In the genomic region with DNA sequence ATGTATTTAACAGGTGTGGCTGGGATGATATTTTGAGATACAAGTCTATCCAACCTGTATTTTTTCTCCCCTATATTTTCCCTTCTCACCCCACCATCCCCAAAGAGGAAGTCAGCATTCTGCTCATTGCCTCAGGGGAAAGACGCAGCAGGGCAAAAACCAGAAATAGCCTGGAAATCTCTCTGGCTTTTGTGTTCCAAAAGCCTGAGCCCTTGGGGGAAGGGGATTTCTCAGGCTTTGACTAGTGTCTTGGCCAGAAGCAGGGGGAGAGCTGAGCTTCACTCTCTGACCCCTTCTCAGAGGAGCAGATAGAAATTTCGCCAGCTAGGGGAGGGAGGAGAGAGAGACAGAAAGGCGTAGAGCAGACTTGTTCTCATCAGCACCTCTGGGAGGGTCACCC, we compare ENCODE assay signal across 16 cellular contexts.
"Had no signal": no experiment of that assay in that cellular context is flagged by ENCODE, and none has a peak within 500 bp of the region (broad histone marks: within the 10 kb centered on the region; RNA-seq: fewer than 3 reads in every experiment).

No MANE protein-coding gene starts in this region.

- H3K36me3 ChIP-seq: transverse colon, uterus had no signal

- H3K9me3 Mint-ChIP-seq: natural killer cell treated with Interleukin-12 subunit alpha and Interleukin-12 subunit beta and Interleukin-15 and Interleukin-18, amount 100 ng/mL, for 72 hours had no signal

- H3K27ac Mint-ChIP-seq: activated CD4-positive, alpha-beta memory T cell treated with anti-CD3 and anti-CD28 coated beads for 36 hours; activated naive CD4-positive, alpha-beta T cell treated with anti-CD3 and anti-CD28 coated beads, Interleukin-2, amount 10 ng/mL, durations not matched to agents 7 days and 5 days; natural killer cell treated with Interleukin-12 subunit alpha and Interleukin-12 subunit beta and Interleukin-15 and Interleukin-18, amount 100 ng/mL, for 72 hours; stimulated activated naive B cell treated with anti-CD40 and anti-IgM and Interleukin-4, amounts not matched to agents 10 μg/mL and 1 μg/mL and 100 μg/mL, for 72 hours; T-helper 1 cell treated with Interleukin-12 subunit alpha and Interleukin-12 subunit beta and Interleukin-4 antibody, amounts not matched to agents 30 μg/mL and 1 μg/mL, for 36 hours had no signal

- H3K4me3 Mint-ChIP-seq: activated CD4-positive, alpha-beta memory T cell treated with anti-CD3 and anti-CD28 coated beads for 36 hours; activated naive CD4-positive, alpha-beta T cell treated with anti-CD3 and anti-CD28 coated beads, Interleukin-2, amount 10 ng/mL, durations not matched to agents 7 days and 5 days; natural killer cell treated with Interleukin-12 subunit alpha and Interleukin-12 subunit beta and Interleukin-15 and Interleukin-18, amount 100 ng/mL, for 72 hours; stimulated activated naive B cell treated with anti-CD40 and anti-IgM and Interleukin-4, amounts not matched to agents 10 μg/mL and 1 μg/mL and 100 μg/mL, for 72 hours; T-helper 1 cell treated with Interleukin-12 subunit alpha and Interleukin-12 subunit beta and Interleukin-4 antibody, amounts not matched to agents 30 μg/mL and 1 μg/mL, for 36 hours had no signal

- H3K27ac ChIP-seq: transverse colon, uterus had no signal

- ATAC-seq: natural killer cell treated with Interleukin-12 subunit alpha and Interleukin-12 subunit beta and Interleukin-15 and Interleukin-18, amount 100 ng/mL, for 72 hours; stimulated activated naive B cell treated with anti-CD40 and anti-IgM and Interleukin-4, amounts not matched to agents 10 μg/mL and 1 μg/mL and 100 μg/mL, for 72 hours had no signal

- H3K4me1 Mint-ChIP-seq: activated naive CD4-positive, alpha-beta T cell treated with anti-CD3 and anti-CD28 coated beads, Interleukin-2, amount 10 ng/mL, durations not matched to agents 7 days and 5 days; stimulated activated naive B cell treated with anti-CD40 and anti-IgM and Interleukin-4, amounts not matched to agents 10 μg/mL and 1 μg/mL and 100 μg/mL, for 72 hours had no signal

- H3K27me3 ChIP-seq: uterus had no signal

- H3K4me1 ChIP-seq: transverse colon, uterus had no signal

- H3K36me3 Mint-ChIP-seq: activated CD4-positive, alpha-beta memory T cell treated with anti-CD3 and anti-CD28 coated beads for 36 hours; activated naive CD4-positive, alpha-beta T cell treated with anti-CD3 and anti-CD28 coated beads, Interleukin-2, amount 10 ng/mL, durations not matched to agents 7 days and 5 days; natural killer cell treated with Interleukin-12 subunit alpha and Interleukin-12 subunit beta and Interleukin-15 and Interleukin-18, amount 100 ng/mL, for 72 hours had no signal

- DNase-seq: activated CD4-positive, alpha-beta memory T cell treated with anti-CD3 and anti-CD28 coated beads for 36 hours; activated CD4-positive, alpha-beta T cell treated with anti-CD3 and anti-CD28 coated beads for 48 hours; activated CD4-positive, CD25-positive, alpha-beta regulatory T cell; activated naive CD4-positive, alpha-beta T cell treated with anti-CD3 and anti-CD28 coated beads, Interleukin-2, amount 10 ng/mL, durations not matched to agents 7 days and 5 days; activated T-cell treated with anti-CD3 and anti-CD28 coated beads, Interleukin-2, amount 50 U/mL, for 48 hours; effector CD4-positive, alpha-beta T cell; foreskin melanocyte; kidney glomerular epithelial cell; stimulated activated CD4-positive, alpha-beta T cell treated with anti-CD3 and anti-CD28 coated beads, Interleukin-2, amount 100 ng/mL, for 48 hours; stimulated activated CD8-positive, alpha-beta memory T cell treated with anti-CD3 and anti-CD28 coated beads, Interleukin-4, amount 100 ng/mL, for 48 hours; stimulated activated naive B cell treated with anti-CD40 and anti-IgM and Interleukin-4, amounts not matched to agents 10 μg/mL and 1 μg/mL and 100 μg/mL, for 72 hours; T1000; transverse colon; uterus had no signal

- H3K9me3 ChIP-seq: transverse colon, uterus had no signal

- H3K4me3 ChIP-seq: transverse colon, uterus had no signal
